ENCODE assay signal across 9 cellular contexts in genomic region chr19:41530761-41531301, GRCh38. TPM values are rescaled to one million over a fixed set of nuclear protein-coding genes. Genes with fewer than 3 reads are reported as not detected.
DNase-seq lines count a peak whose midpoint lies in the region; ATAC-seq and TF ChIP-seq lines count a peak whose summit lies in the region.
"Had no signal": no experiment of that assay in that cellular context is flagged by ENCODE, and none has a peak within 500 bp of the region (broad histone marks: within the 10 kb centered on the region; RNA-seq: fewer than 3 reads in every experiment).

No MANE protein-coding gene starts in this region.

- H3K36me3 ChIP-seq in CD4-positive, CD25-positive, alpha-beta regulatory T cell (ENCODE audit: control insufficient read depth, insufficient read depth, low read length): no peaks in the 10 kb centered on the region
- H3K36me3 ChIP-seq in colonic mucosa: no peaks in the 10 kb centered on the region
- H3K36me3 ChIP-seq: thoracic aorta had no signal

- H3K36me3 Mint-ChIP-seq in CD4-positive, CD25-positive, alpha-beta regulatory T cell: no peaks in the 10 kb centered on the region
- H3K36me3 Mint-ChIP-seq in naive thymus-derived CD8-positive, alpha-beta T cell: peaks cover 0 to 5% (median 5%) of the 10 kb centered on the region in 3 donors

- intact Hi-C loops in colonic mucosa (cut with DNase I): no loop called here

- no peak overlapping the region for H3K9ac ChIP-seq in colonic mucosa (ENCODE audit: low read depth in 2 of 2, low read length in 2 of 2)

- H3K27ac ChIP-seq in CD4-positive, CD25-positive, alpha-beta regulatory T cell (ENCODE audit: insufficient read depth, low read length, poor library complexity, severe bottlenecking): peak overlapping the region; percentile 52
- H3K27ac ChIP-seq in colonic mucosa: peak overlapping the region; percentile 28

- no peaks in the 10 kb centered on the region for H3K9me3 ChIP-seq in CD4-positive, CD25-positive, alpha-beta regulatory T cell (ENCODE audit: control insufficient read depth in 2 of 2, low read length in 2 of 2)
- H3K9me3 ChIP-seq in colonic mucosa: no peaks in the 10 kb centered on the region
- H3K9me3 ChIP-seq: thoracic aorta had no signal

- peak overlapping the region in 2 of 3 donors; percentile 39 to 89 for H3K27ac Mint-ChIP-seq in CD4-positive, CD25-positive, alpha-beta regulatory T cell
- peak overlapping the region; percentile 78 to 97 (median 90) for H3K27ac Mint-ChIP-seq in naive thymus-derived CD8-positive, alpha-beta T cell

- no peak for TF ChIP-seq CTCF in colonic mucosa (IDR thresholded peaks at IDR 0.05)

- H3K4me1 Mint-ChIP-seq in CD4-positive, CD25-positive, alpha-beta regulatory T cell: peaks cover 23 to 56% (median 39%) of the 10 kb centered on the region in 4 donors
- H3K4me1 Mint-ChIP-seq in naive thymus-derived CD8-positive, alpha-beta T cell: peaks cover 35 to 64% (median 56%) of the 10 kb centered on the region in 4 donors

- peaks cover 0 to 5% (median 2%) of the 10 kb centered on the region in 7 donors for H3K9me3 Mint-ChIP-seq in CD4-positive, CD25-positive, alpha-beta regulatory T cell
- H3K9me3 Mint-ChIP-seq in naive thymus-derived CD8-positive, alpha-beta T cell: peaks cover 0 to 24% (median 12%) of the 10 kb centered on the region in 9 donors

- peak overlapping the region; percentile 75 to 83 (median 81) for H3K4me3 Mint-ChIP-seq in CD4-positive, CD25-positive, alpha-beta regulatory T cell
- H3K4me3 Mint-ChIP-seq in naive thymus-derived CD8-positive, alpha-beta T cell: peak overlapping the region; percentile 76 to 86 (median 82)

- peaks cover 28% of the 10 kb centered on the region for H3K27me3 Mint-ChIP-seq in CD4-positive, CD25-positive, alpha-beta regulatory T cell
- H3K27me3 Mint-ChIP-seq in naive thymus-derived CD8-positive, alpha-beta T cell: peaks cover 0 to 3% (median 0%) of the 10 kb centered on the region in 5 donors

- ATAC-seq in CD4-positive, CD25-positive, alpha-beta regulatory T cell (ENCODE audit: low read depth in 2 of 2): peak in 1 of 2 donors; percentile 10
- ATAC-seq in naive thymus-derived CD8-positive, alpha-beta T cell: peak; percentile 36 to 56
- no peak for ATAC-seq in GM18909 (IDR thresholded peaks at IDR 0.05; ENCODE audit: poor library complexity, unreplicated experiment)
- ATAC-seq in HG03469 (IDR thresholded peaks at IDR 0.05; ENCODE audit: unreplicated experiment): no peak

- H3K27me3 ChIP-seq in CD4-positive, CD25-positive, alpha-beta regulatory T cell (ENCODE audit: control insufficient read depth, insufficient read depth, low read length): peaks cover 9% of the 10 kb centered on the region
- H3K27me3 ChIP-seq in colonic mucosa: no peaks in the 10 kb centered on the region

- H3K4me1 ChIP-seq in CD4-positive, CD25-positive, alpha-beta regulatory T cell (ENCODE audit: control insufficient read depth, insufficient read depth, low read length, poor library complexity, severe bottlenecking): peaks cover 54% of the 10 kb centered on the region
- H3K4me1 ChIP-seq in colonic mucosa: no peaks in the 10 kb centered on the region

- POLR2A ChIA-PET in naive thymus-derived CD8-positive, alpha-beta T cell (lab: Charles Lee): interaction anchor here (0.9 to 23.8 kb wide), 8 partner anchors 9 to 165 kb away, joined by 3 to 562 read pairs (median 6); no protein-coding TSS in a partner anchor

- peak overlapping the region; percentile 82 for H3K4me3 ChIP-seq in CD4-positive, CD25-positive, alpha-beta regulatory T cell (ENCODE audit: low read depth, low read length)
- H3K4me3 ChIP-seq in colonic mucosa: no peak overlapping the region

- no peak for DNase-seq in CD4-positive, CD25-positive, alpha-beta regulatory T cell
- peak; percentile 48 for DNase-seq in NOMO-1 treated with dmso at 0.1 percent for 144 hours (lab: John Stamatoyannopoulos, UW; ENCODE audit: unreplicated experiment)
- DNase-seq in colonic mucosa: no peak
- DNase-seq in naive thymus-derived CD8-positive, alpha-beta T cell: peak in 1 of 10 donors; percentile 27
- DNase-seq in NCI-H1417 treated with DMSO at 0.1 percent for 48 hours (lab: John Stamatoyannopoulos, UW): no peak
- no peak for DNase-seq in NCI-H1105 (lab: John Stamatoyannopoulos, UW)

RNA-seq across cellular contexts. Expression of gene CEACAM21, which starts 45.1 kb away (rescaled TPM):
- 43.8 TPM for total RNA-seq in CD4-positive, CD25-positive, alpha-beta regulatory T cell
- 10 to 100 TPM; 39.1 to 58.6 (median 46.7) TPM for polyA plus RNA-seq in CD4-positive, CD25-positive, alpha-beta regulatory T cell
- total RNA-seq in colonic mucosa: under 1 TPM; 0.25 to 0.45 TPM
- total RNA-seq in naive thymus-derived CD8-positive, alpha-beta T cell: 10 to 100 TPM; 56.7 to 59.1 TPM
- 10 to 100 TPM; 16.7 to 44.2 (median 19.8) TPM for polyA plus RNA-seq in naive thymus-derived CD8-positive, alpha-beta T cell

Comparison
In these comparisons a context has a peak if more than half of its experiments do, and no peak if none do; other contexts are left out.
1. ATAC-seq: peak in naive thymus-derived CD8-positive, alpha-beta T cell (2 of 2); none in GM18909 (single experiment) and HG03469 (single experiment).
2. RNA of gene CEACAM21, which starts 45.1 kb away (total RNA-seq): 56.7 to 59.1 TPM in naive thymus-derived CD8-positive, alpha-beta T cell and 43.8 TPM in CD4-positive, CD25-positive, alpha-beta regulatory T cell (single experiment); 0.25 to 0.45 TPM in colonic mucosa; every median in the first group is over 10 times any median in the second.